In genomic region chr2:240434728-240435456, GRCh38 we compare ENCODE assay signal across 9 cellular contexts. TPM values are rescaled to one million over a fixed set of nuclear protein-coding genes. Genes with fewer than 3 reads are reported as not detected.
A peak's percentile ranks its signal among the peaks of the same experiment; 100 is the strongest.
DNase-seq lines count a peak whose midpoint lies in the region; TF ChIP-seq lines count a peak whose summit lies in the region.
"Had no signal": no experiment of that assay in that cellular context is flagged by ENCODE, and none has a peak within 500 bp of the region (broad histone marks: within the 10 kb centered on the region; RNA-seq: fewer than 3 reads in every experiment).

No MANE protein-coding gene starts in this region.

- H3K36me3 ChIP-seq in brain microvascular endothelial cell (replicated peaks) (no peaks in the 10 kb centered on the region), iPS-18a (ENCODE audit: control insufficient read depth, low read depth, low read length) (no peaks in the 10 kb centered on the region), skeletal muscle satellite cell (ENCODE audit: insufficient read depth, low read length) (peaks cover 2% of the 10 kb centered on the region)
- H3K36me3 ChIP-seq: neutrophil had no signal

- H3K4me1 ChIP-seq in iPS-18a (ENCODE audit: control insufficient read depth, low read depth, low read length) (peaks cover 3% of the 10 kb centered on the region), skeletal muscle satellite cell (ENCODE audit: control insufficient read depth, insufficient read depth, low read length) (peaks cover 42% of the 10 kb centered on the region)

- no peak for TF ChIP-seq CTCF in brain microvascular endothelial cell (IDR thresholded peaks at IDR 0.05; ENCODE audit: low read depth, low read length, missing control alignments)

- peak overlapping the region; percentile 59 for H3K4me3 ChIP-seq in brain microvascular endothelial cell (ENCODE audit: low read depth, low read length)
- H3K4me3 ChIP-seq in iPS-18a (ENCODE audit: low read length): peak overlapping the region; percentile 78
- peak overlapping the region; percentile 88 for H3K4me3 ChIP-seq in skeletal muscle satellite cell (ENCODE audit: low read length)

- H3K9ac ChIP-seq in iPS-18a (ENCODE audit: low read length): peak overlapping the region; percentile 36
- H3K9ac ChIP-seq in skeletal muscle satellite cell (ENCODE audit: low read depth, low read length): peak overlapping the region; percentile 76

- no peaks in the 10 kb centered on the region for H3K27me3 ChIP-seq in brain microvascular endothelial cell (replicated peaks)
- H3K27me3 ChIP-seq in iPS-18a (ENCODE audit: control insufficient read depth, insufficient read depth, low read length): peaks cover 27% of the 10 kb centered on the region
- no peaks in the 10 kb centered on the region for H3K27me3 ChIP-seq in skeletal muscle satellite cell (ENCODE audit: control insufficient read depth, insufficient read depth, low read length)

- peak overlapping the region; percentile 78 for H3K4me2 ChIP-seq in skeletal muscle satellite cell (ENCODE audit: low read length)

- H3K27ac ChIP-seq in brain microvascular endothelial cell (peak overlapping the region; percentile 85), iPS-18a (ENCODE audit: low read length) (no peak overlapping the region)
- H3K27ac ChIP-seq: neutrophil had no signal

- H3K9me3 ChIP-seq in iPS-18a (ENCODE audit: control insufficient read depth, low read depth, low read length): no peaks in the 10 kb centered on the region
- no peaks in the 10 kb centered on the region for H3K9me3 ChIP-seq in skeletal muscle satellite cell (replicated peaks; ENCODE audit: low read length)
- H3K9me3 ChIP-seq: neutrophil had no signal

- in situ Hi-C loops in brain microvascular endothelial cell (cut with HindIII; ENCODE audit: low pct_ligation_motif_present, low sequenced_read_pairs): loop anchor here (10.0 kb wide), 1 partner anchor 200 kb away; no protein-coding TSS in a partner anchor

- DNase-seq in DMS153 treated with DMSO at 0.1 percent for 48 hours (lab: John Stamatoyannopoulos, UW; ENCODE audit: unreplicated experiment) (peak; percentile 49), GOT3 (lab: John Stamatoyannopoulos, UW) (peak; percentile 83), NCI-H146 (lab: John Stamatoyannopoulos, UW) (peak; percentile 82), UCSD-AML1 (lab: John Stamatoyannopoulos, UW; ENCODE audit: unreplicated experiment) (peak; percentile 65), brain microvascular endothelial cell (peak; percentile 77), HuH-7.5 (ENCODE audit: low spot score) (no peak)

RNA-seq across cellular contexts. Expression of gene GPC1, which starts 0.6 kb away (rescaled TPM):
- 102 and 105 TPM in 2 replicates for total RNA-seq in skeletal muscle satellite cell (2012; rRNA removed)
